ENCODE assay signal across 17 cellular contexts in the genomic region with DNA sequence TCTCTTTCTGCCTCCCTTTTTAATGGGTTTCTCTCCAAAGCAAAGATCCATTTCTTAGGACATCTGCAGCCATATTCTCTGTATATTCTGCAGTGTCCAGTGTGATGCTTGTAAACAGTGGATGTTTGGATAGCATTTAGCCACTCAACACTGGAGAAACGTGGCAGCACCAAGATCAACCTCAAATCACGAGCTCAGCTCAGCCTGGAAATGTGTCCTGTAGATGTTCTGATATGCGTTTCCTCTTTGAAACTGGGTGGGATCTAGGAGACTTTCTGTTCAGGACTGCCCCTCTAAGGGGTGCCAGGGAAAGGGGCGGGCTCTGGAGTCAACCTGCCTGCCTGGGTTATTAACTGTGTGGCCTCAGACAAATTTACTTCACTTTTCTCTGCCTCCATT.
"Had no signal": no experiment of that assay in that cellular context is flagged by ENCODE, and none has a peak within 500 bp of the region (broad histone marks: within the 10 kb centered on the region; RNA-seq: fewer than 3 reads in every experiment).

No MANE protein-coding gene starts in this region.

- ATAC-seq: gastroesophageal sphincter, T-helper 17 cell had no signal

- H3K9me3 ChIP-seq: gastroesophageal sphincter, thoracic aorta had no signal

- H3K27me3 ChIP-seq: gastroesophageal sphincter had no signal

- FAIRE-seq: astrocyte, islet of Langerhans had no signal

- H3K27ac ChIP-seq: coronary artery, gastroesophageal sphincter, thoracic aorta had no signal

- H3K4me3 ChIP-seq: coronary artery, gastroesophageal sphincter, thoracic aorta had no signal

- H3K36me3 ChIP-seq: gastroesophageal sphincter, thoracic aorta had no signal

- DNase-seq: activated CD4-positive, alpha-beta T cell treated with anti-CD3 and anti-CD28 coated beads for 4 hours; activated CD4-positive, alpha-beta T cell treated with anti-CD3 and anti-CD28 coated beads, Interleukin-2, amount 50 U/mL, for 48 hours; activated CD4-positive, CD25-positive, alpha-beta regulatory T cell; activated naive CD4-positive, alpha-beta T cell treated with Interleukin-2 at 50 U/mL for 16 hours; activated naive CD8-positive, alpha-beta T cell treated with anti-CD3 and anti-CD28 coated beads for 36 hours; activated T-cell treated with anti-CD3 and anti-CD28 coated beads, Interleukin-2, amount 50 U/mL, for 48 hours; endodermal cell; naive B cell; occipital lobe; stimulated activated CD4-positive, alpha-beta T cell treated with anti-CD3 and anti-CD28 coated beads, Interleukin-4, amount 100 ng/mL, for 1 hour; stimulated activated naive CD4-positive, alpha-beta T cell; T-helper 17 cell had no signal
